Comparison of ENCODE assay signal across 8 cellular contexts in genomic region chr7:117212969-117213877, GRCh38.
A peak's percentile ranks its signal among the peaks of the same experiment; 100 is the strongest.
DNase-seq lines count a peak whose midpoint lies in the region; ATAC-seq and TF ChIP-seq lines count a peak whose summit lies in the region.

No MANE protein-coding gene starts in this region.

- POLR2A ChIA-PET in PC-3 (lab: Charles Lee; ENCODE audit: unreplicated experiment), result no interaction called here

- no peaks in the 10 kb centered on the region for H3K36me3 Mint-ChIP-seq in glutamatergic neuron (ENCODE audit: unreplicated experiment)

- H3K27me3 ChIP-seq in PC-3 (ENCODE audit: low read length), result no peaks in the 10 kb centered on the region

- H2AFZ ChIP-seq in PC-3 (ENCODE audit: low read length), result no peak overlapping the region

- no peaks in the 10 kb centered on the region for H3F3A ChIP-seq in PC-3 (ENCODE audit: low read length, unreplicated experiment)

- no peaks in the 10 kb centered on the region for H3K4me1 Mint-ChIP-seq in glutamatergic neuron (ENCODE audit: low read depth, unreplicated experiment)

- no peaks in the 10 kb centered on the region for H3K9me2 ChIP-seq in PC-3 (replicated peaks; ENCODE audit: low read length)

- no peak overlapping the region for H3K4me2 ChIP-seq in PC-3 (ENCODE audit: low read length)

- no peaks in the 10 kb centered on the region for H3K9me3 ChIP-seq in PC-3 (ENCODE audit: low read length)

- CTCF ChIA-PET in PC-3 (lab: Charles Lee), result interaction anchor here (0.5 to 0.8 kb wide), 10 partner anchors 11 to 226 kb away, joined by 3 to 7 read pairs (median 3); no protein-coding TSS in a partner anchor

- no peak overlapping the region for H3K4me3 Mint-ChIP-seq in glutamatergic neuron (ENCODE audit: unreplicated experiment)

- no peaks in the 10 kb centered on the region for H3K79me2 ChIP-seq in PC-3 (ENCODE audit: low read length)

- H3K36me3 ChIP-seq in PC-3 (ENCODE audit: low read depth, low read length), result no peaks in the 10 kb centered on the region; the same call in 1 of the 2 replicates

- no peak overlapping the region for H3K4me3 ChIP-seq in PC-3 (ENCODE audit: low read length)

- H3K27ac ChIP-seq in PC-3 (ENCODE audit: low read length), result no peak overlapping the region

- BruUV-seq in PC-3 (replicated peaks; lab: Mats Ljungman, UMichigan), result no TSS peak

- no peak overlapping the region for H3K27ac Mint-ChIP-seq in glutamatergic neuron (ENCODE audit: unreplicated experiment)

- peaks cover 3% of the 10 kb centered on the region for H3K27me3 Mint-ChIP-seq in glutamatergic neuron (ENCODE audit: unreplicated experiment)

- H3K9me3 Mint-ChIP-seq in glutamatergic neuron (ENCODE audit: unreplicated experiment), result peaks cover 3% of the 10 kb centered on the region

- TF ChIP-seq CTCF in PC-3 (conservative IDR thresholded peaks at IDR 0.05; ENCODE audit: low read depth, low read length) (peak; percentile 93), glutamatergic neuron (IDR thresholded peaks at IDR 0.05; ENCODE audit: partially characterized antibody, unreplicated experiment) (peak; percentile 95)

- ATAC-seq in GM19463 (IDR thresholded peaks at IDR 0.05; ENCODE audit: unreplicated experiment) (peak; percentile 74), HG03565 (IDR thresholded peaks at IDR 0.05; ENCODE audit: unreplicated experiment) (peak; percentile 70), PC-3 (peak; percentile 70), GM21737 (IDR thresholded peaks at IDR 0.05; ENCODE audit: unreplicated experiment) (no peak)

- no peaks in the 10 kb centered on the region for H4K20me1 ChIP-seq in PC-3 (ENCODE audit: low read length)

- peak; percentile 84 for DNase-seq in DMS53 (lab: John Stamatoyannopoulos, UW)
- DNase-seq in PC-3, result peak; percentile 78
- DNase-seq in activated effector memory CD4-positive, alpha-beta T cell treated with Interleukin-2 at 50 U/mL for 16 hours, result peak; percentile 11
- DNase-seq in glutamatergic neuron, result peak; percentile 75
- peak; percentile 25 for DNase-seq in putamen (ENCODE audit: low spot score)

- H3K9ac ChIP-seq in PC-3 (ENCODE audit: low read length), result no peak overlapping the region

- intact Hi-C loops in PC-3 (cut with micrococcal nuclease), result loop anchor here (1.0 to 5.0 kb wide), 3 partner anchors 81 to 172 kb away; no protein-coding TSS in a partner anchor

- no peaks in the 10 kb centered on the region for H3K4me1 ChIP-seq in PC-3 (ENCODE audit: insufficient read depth, low read length)

Comparison
In these comparisons a context has a peak if more than half of its experiments do, and no peak if none do; other contexts are left out.
1. DNase-seq: peak in every context shown above with its lines; median percentile 84 in DMS53; 78 in PC-3; 75 in glutamatergic neuron; 25 in putamen; 11 in activated effector memory CD4-positive, alpha-beta T cell treated with Interleukin-2 at 50 U/mL for 16 hours.